1 cellular context compared by ENCODE assay signal in the genomic region with DNA sequence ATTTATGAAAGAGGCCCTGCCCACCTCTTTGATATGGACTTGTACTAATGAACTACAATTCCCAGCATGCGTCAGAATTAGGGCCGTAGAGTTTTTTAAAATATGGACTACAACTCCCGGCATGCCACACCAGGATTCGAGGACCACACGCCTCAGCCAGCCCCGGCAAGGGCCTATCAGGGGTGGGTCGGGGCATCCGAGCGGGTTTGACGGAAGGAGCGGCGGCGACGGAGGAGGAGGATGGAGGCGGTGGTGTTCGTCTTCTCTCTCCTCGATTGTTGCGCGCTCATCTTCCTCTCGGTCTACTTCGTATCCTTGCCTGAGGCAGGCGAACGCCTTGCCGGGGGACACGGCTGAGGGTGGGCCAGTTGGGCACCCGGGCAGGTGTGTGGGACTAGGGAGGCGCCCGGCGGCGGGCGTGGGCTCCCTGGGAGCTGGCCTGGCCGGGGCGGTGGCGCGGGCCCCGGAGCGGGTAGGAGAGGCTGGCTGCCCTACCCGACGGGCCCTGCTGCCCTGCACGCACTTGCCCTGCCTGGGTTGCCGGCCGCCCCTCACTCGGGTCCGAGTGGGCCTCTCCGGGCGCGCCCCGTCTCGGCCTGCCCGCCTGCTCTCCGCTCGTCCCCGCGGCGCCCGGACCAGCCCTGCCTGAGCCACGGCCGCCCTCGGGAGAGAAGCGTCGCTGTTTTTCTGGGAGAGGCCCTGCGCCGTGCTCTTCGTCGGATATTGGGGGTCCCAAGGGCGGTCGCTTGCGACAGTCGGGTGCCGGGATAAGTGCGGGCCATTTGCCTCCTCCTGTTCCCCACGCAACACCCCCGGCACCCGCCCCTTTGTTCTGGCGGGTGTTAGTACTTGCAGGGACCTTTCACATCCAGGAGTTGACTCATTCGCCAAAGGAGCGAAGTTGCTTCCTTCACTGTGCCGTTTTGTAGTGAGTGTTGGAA.
TF ChIP-seq lines count a peak whose summit lies in the region.

Gene CNIH4 (plus strand): TSS at position 195 of the 941 bp plus-strand sequence. CDS start 46 bp downstream, at position 241.

TF ChIP-seq in GM12878, 131 proteins besides CTCF, POLR2A, EP300 and RAD21 (continued from another document):
- TF ChIP-seq, protein P1, sequence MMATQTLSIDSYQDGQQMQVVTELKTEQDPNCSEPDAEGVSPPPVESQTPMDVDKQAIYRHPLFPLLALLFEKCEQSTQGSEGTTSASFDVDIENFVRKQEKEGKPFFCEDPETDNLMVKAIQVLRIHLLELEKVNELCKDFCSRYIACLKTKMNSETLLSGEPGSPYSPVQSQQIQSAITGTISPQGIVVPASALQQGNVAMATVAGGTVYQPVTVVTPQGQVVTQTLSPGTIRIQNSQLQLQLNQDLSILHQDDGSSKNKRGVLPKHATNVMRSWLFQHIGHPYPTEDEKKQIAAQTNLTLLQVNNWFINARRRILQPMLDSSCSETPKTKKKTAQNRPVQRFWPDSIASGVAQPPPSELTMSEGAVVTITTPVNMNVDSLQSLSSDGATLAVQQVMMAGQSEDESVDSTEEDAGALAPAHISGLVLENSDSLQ (IDR thresholded peaks at IDR 0.05) = peak; percentile 58; the same call in 1 of the 2 replicates
- TF ChIP-seq ZNF384 (IDR thresholded peaks at IDR 0.05; ENCODE audit: borderline replicate concordance, low read depth, low read length) (peak; percentile 69; the same call in 1 of the 2 replicates), CHD2 (IDR thresholded peaks at IDR 0.05; ENCODE audit: borderline replicate concordance, low read depth, low read length) (0 out of 2 replicates have a peak, but pooled peaks have one; percentile 34), ZNF274 (IDR thresholded peaks at IDR 0.05; ENCODE audit: insufficient read depth, insufficient read length) (no peak), MTA2 (IDR thresholded peaks at IDR 0.05; ENCODE audit: low read depth) (no peak), CREB1 (IDR thresholded peaks at IDR 0.05; ENCODE audit: low read depth) (peak; percentile 89), PML (IDR thresholded peaks at IDR 0.05; ENCODE audit: low read length) (peak; percentile 78), RELA (IDR thresholded peaks at IDR 0.05; ENCODE audit: borderline replicate concordance, partially characterized antibody) (peak; percentile 16), GATAD2B (conservative IDR thresholded peaks at IDR 0.05; ENCODE audit: low read depth) (peak; percentile 77), HDGF (IDR thresholded peaks at IDR 0.05) (no peak), HCFC1 (IDR thresholded peaks at IDR 0.05; ENCODE audit: low read length) (peak; percentile 97), RUNX3 (IDR thresholded peaks at IDR 0.05; ENCODE audit: low read length) (peak; percentile 26; the same call in 1 of the 2 replicates), ZBTB40 (IDR thresholded peaks at IDR 0.05; ENCODE audit: borderline replicate concordance) (peak; percentile 69; the same call in 1 of the 2 replicates), SREBF1 (IDR thresholded peaks at IDR 0.05; ENCODE audit: low read length) (peak; percentile 81), SMARCA5 (IDR thresholded peaks at IDR 0.05) (0 out of 2 replicates have a peak, but pooled peaks have one; percentile 44), NR2C1 (IDR thresholded peaks at IDR 0.05) (peak; percentile 71), RAD51 (IDR thresholded peaks at IDR 0.05) (0 out of 2 replicates have a peak, but pooled peaks have one; percentile 23), BACH1 (IDR thresholded peaks at IDR 0.05; ENCODE audit: borderline replicate concordance) (0 out of 2 replicates have a peak, but pooled peaks have one; percentile 51), CREM (IDR thresholded peaks at IDR 0.05; ENCODE audit: low read depth) (peak; percentile 93), USF1 (IDR thresholded peaks at IDR 0.05; ENCODE audit: borderline replicate concordance, extremely low read length, insufficient read depth, low read depth, low read length) (no peak), SREBF2 (IDR thresholded peaks at IDR 0.05; ENCODE audit: low read length) (no peak), EGR1 (IDR thresholded peaks at IDR 0.05; ENCODE audit: borderline replicate concordance in 1 of 2, low read depth in 2 of 2, low read length in 2 of 2) (0 out of 3 replicates have a peak, but pooled peaks of 1 of the 2 experiments have one; percentile 25), POLR2AphosphoS5 (IDR thresholded peaks at IDR 0.05; ENCODE audit: low read length) (peak; percentile 76; the same call in 1 of the 2 replicates), SIN3A (IDR thresholded peaks at IDR 0.05; ENCODE audit: low read depth, low read length) (peak; percentile 37; the same call in 1 of the 2 replicates), BCLAF1 (IDR thresholded peaks at IDR 0.05) (no peak), MEF2A (IDR thresholded peaks at IDR 0.05; ENCODE audit: insufficient read depth, low read depth, low read length) (no peak), NR2F1 (conservative IDR thresholded peaks at IDR 0.05) (peak; percentile 59; the same call in 1 of the 2 replicates), YY1 (IDR thresholded peaks at IDR 0.05; ENCODE audit: low read depth, low read length) (peak; percentile 74; the same call in 1 of the 2 replicates), MXI1 (IDR thresholded peaks at IDR 0.05; ENCODE audit: low read depth, low read length) (peak; percentile 54; the same call in 1 of the 2 replicates), LARP7 (IDR thresholded peaks at IDR 0.05) (peak; percentile 91), IKZF1 (conservative IDR thresholded peaks at IDR 0.05) (peak; percentile 90), IRF4 (IDR thresholded peaks at IDR 0.05; ENCODE audit: low read depth, low read length) (0 out of 2 replicates have a peak, but pooled peaks have one; percentile 5), SIX5 (IDR thresholded peaks at IDR 0.05; ENCODE audit: low read depth, low read length, severe bottlenecking) (peak; percentile 98), FOXM1 (IDR thresholded peaks at IDR 0.05; ENCODE audit: low read depth, low read length) (0 out of 2 replicates have a peak, but pooled peaks have one; percentile 72)
- TF ChIP-seq, protein P2, sequence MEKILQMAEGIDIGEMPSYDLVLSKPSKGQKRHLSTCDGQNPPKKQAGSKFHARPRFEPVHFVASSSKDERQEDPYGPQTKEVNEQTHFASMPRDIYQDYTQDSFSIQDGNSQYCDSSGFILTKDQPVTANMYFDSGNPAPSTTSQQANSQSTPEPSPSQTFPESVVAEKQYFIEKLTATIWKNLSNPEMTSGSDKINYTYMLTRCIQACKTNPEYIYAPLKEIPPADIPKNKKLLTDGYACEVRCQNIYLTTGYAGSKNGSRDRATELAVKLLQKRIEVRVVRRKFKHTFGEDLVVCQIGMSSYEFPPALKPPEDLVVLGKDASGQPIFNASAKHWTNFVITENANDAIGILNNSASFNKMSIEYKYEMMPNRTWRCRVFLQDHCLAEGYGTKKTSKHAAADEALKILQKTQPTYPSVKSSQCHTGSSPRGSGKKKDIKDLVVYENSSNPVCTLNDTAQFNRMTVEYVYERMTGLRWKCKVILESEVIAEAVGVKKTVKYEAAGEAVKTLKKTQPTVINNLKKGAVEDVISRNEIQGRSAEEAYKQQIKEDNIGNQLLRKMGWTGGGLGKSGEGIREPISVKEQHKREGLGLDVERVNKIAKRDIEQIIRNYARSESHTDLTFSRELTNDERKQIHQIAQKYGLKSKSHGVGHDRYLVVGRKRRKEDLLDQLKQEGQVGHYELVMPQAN (conservative IDR thresholded peaks at IDR 0.05) = peak; percentile 80; the same call in 1 of the 2 replicates
- TF ChIP-seq, protein P3, sequence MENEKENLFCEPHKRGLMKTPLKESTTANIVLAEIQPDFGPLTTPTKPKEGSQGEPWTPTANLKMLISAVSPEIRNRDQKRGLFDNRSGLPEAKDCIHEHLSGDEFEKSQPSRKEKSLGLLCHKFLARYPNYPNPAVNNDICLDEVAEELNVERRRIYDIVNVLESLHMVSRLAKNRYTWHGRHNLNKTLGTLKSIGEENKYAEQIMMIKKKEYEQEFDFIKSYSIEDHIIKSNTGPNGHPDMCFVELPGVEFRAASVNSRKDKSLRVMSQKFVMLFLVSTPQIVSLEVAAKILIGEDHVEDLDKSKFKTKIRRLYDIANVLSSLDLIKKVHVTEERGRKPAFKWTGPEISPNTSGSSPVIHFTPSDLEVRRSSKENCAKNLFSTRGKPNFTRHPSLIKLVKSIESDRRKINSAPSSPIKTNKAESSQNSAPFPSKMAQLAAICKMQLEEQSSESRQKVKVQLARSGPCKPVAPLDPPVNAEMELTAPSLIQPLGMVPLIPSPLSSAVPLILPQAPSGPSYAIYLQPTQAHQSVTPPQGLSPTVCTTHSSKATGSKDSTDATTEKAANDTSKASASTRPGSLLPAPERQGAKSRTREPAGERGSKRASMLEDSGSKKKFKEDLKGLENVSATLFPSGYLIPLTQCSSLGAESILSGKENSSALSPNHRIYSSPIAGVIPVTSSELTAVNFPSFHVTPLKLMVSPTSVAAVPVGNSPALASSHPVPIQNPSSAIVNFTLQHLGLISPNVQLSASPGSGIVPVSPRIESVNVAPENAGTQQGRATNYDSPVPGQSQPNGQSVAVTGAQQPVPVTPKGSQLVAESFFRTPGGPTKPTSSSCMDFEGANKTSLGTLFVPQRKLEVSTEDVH (IDR thresholded peaks at IDR 0.05; ENCODE audit: low read depth, partially characterized antibody) = no peak
- TF ChIP-seq, protein P4, sequence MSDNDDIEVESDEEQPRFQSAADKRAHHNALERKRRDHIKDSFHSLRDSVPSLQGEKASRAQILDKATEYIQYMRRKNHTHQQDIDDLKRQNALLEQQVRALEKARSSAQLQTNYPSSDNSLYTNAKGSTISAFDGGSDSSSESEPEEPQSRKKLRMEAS (IDR thresholded peaks at IDR 0.05; ENCODE audit: low read depth, low read length) = peak; percentile 44; the same call in 1 of the 2 replicates
TF ChIP-seq in GM12878: peak in this region for 37.
